ENCODE assay signal across 16 cellular contexts in the genomic region with DNA sequence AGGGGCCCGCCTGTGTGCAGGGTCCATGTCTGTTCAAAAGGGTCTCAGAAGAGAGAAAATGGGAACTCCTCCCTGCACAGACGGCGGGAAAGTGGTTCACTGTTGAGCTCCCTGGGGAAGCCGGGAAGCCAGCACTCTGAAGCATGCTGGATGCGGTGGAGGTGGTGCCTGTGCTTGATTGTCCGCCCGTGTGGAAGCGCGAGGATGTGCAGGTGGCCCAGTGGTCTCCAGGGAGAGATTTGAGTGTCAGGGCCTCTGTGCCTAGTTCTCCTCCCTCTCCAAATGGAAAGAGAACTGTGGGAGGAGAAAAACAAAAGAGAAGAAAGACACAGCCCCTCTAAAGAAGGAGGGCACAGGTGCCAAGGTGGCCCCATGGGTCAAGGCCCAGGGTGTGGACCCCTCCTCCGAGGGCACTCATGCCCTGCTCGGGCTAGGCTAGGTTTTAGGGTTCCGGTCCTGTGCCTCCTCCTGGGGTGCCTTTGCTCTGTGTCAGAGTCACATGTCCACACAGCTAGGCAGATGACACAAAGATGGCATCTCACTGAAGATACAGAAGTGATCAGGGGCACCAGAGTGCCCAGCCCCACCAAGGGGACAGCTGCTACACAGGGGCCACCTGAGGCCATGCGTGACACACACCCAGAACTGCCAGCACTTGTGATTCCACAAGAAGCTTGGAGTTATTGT.
DNase-seq lines count a peak whose midpoint lies in the region; TF ChIP-seq lines count a peak whose summit lies in the region.
"Had no signal": no experiment of that assay in that cellular context is flagged by ENCODE, and none has a peak within 500 bp of the region (broad histone marks: within the 10 kb centered on the region; RNA-seq: fewer than 3 reads in every experiment).

No MANE protein-coding gene starts in this region.

- TF ChIP-seq CTCF in GM12864 (IDR thresholded peaks at IDR 0.05; ENCODE audit: low read depth, low read length, missing control alignments) (peak; percentile 26), CD14-positive monocyte (IDR thresholded peaks at IDR 0.05) (no peak)

- peaks cover 45% of the 10 kb centered on the region for H3K4me1 Mint-ChIP-seq in dendritic cell treated with granulocyte-macrophage colony-stimulating factor and Interleukin-4, amounts not matched to agents 40 ng/mL and 50 ng/mL, for 4 days (ENCODE audit: low read depth)
- H3K4me1 Mint-ChIP-seq in CD14-positive monocyte: peaks cover 12% of the 10 kb centered on the region

- DNase-seq in GM12864 (ENCODE audit: low read depth): no peak
- DNase-seq in NCI-H1694 treated with DMSO at 0.1 percent for 48 hours (lab: John Stamatoyannopoulos, UW): peak; percentile 84
- DNase-seq in CD14-positive monocyte (ENCODE audit: low spot score): no peak
- no peak for DNase-seq in ecto neural progenitor cell (ENCODE audit: low spot score)
- no peak for DNase-seq in stimulated activated CD4-positive, alpha-beta T cell treated with anti-CD3 and anti-CD28 coated beads, Interleukin-15, amount 100 ng/mL, for 24 hours
- DNase-seq: activated CD8-positive, alpha-beta T cell treated with anti-CD3 and anti-CD28 coated beads, Interleukin-2, amount 10 ng/mL, durations not matched to agents 7 days and 5 days; aorta; CD4-positive, alpha-beta T cell; effector CD4-positive, alpha-beta T cell; NCI-H774; SIG-M5; stimulated activated CD4-positive, alpha-beta T cell treated with anti-CD3 and anti-CD28 coated beads, Interleukin-4, amount 100 ng/mL, for 24 hours; stimulated activated naive CD4-positive, alpha-beta T cell had no signal

- intact Hi-C loops in dendritic cell treated with granulocyte-macrophage colony-stimulating factor and Interleukin-4, amounts not matched to agents 40 ng/mL and 50 ng/mL, for 4 days (cut with micrococcal nuclease): no loop called here
- intact Hi-C loops in CD14-positive monocyte (cut with micrococcal nuclease): no loop called here

- no peak overlapping the region for H2AFZ ChIP-seq in neuron (ENCODE audit: low read depth, low read length)

- H3K9me3 ChIP-seq in neuron (ENCODE audit: low read length): no peaks in the 10 kb centered on the region
- H3K9me3 ChIP-seq: vagina had no signal

- no peak overlapping the region for H3K4me3 Mint-ChIP-seq in dendritic cell treated with granulocyte-macrophage colony-stimulating factor and Interleukin-4, amounts not matched to agents 40 ng/mL and 50 ng/mL, for 4 days
- no peak overlapping the region for H3K4me3 Mint-ChIP-seq in CD14-positive monocyte
- H3K4me3 Mint-ChIP-seq: activated CD8-positive, alpha-beta T cell treated with anti-CD3 and anti-CD28 coated beads, Interleukin-2, amount 10 ng/mL, durations not matched to agents 7 days and 5 days; CD4-positive, alpha-beta T cell had no signal

- peaks cover 9% of the 10 kb centered on the region for H3K36me3 ChIP-seq in neuron (ENCODE audit: insufficient read depth, low read length)

- H3K4me1 ChIP-seq in neuron (ENCODE audit: insufficient read depth, low read length): peaks cover 30% of the 10 kb centered on the region

- H3K36me3 Mint-ChIP-seq in dendritic cell treated with granulocyte-macrophage colony-stimulating factor and Interleukin-4, amounts not matched to agents 40 ng/mL and 50 ng/mL, for 4 days (ENCODE audit: low read depth): peaks cover 100% of the 10 kb centered on the region
- H3K36me3 Mint-ChIP-seq in CD14-positive monocyte: peaks cover 74 to 86% of the 10 kb centered on the region in 2 donors

- H3K4me3 ChIP-seq in GM12864 (ENCODE audit: low read depth, low read length): no peak overlapping the region
- H3K4me3 ChIP-seq in neuron (ENCODE audit: low read length): peak overlapping the region; percentile 10
- H3K4me3 ChIP-seq: vagina had no signal

- H3K27me3 Mint-ChIP-seq in dendritic cell treated with granulocyte-macrophage colony-stimulating factor and Interleukin-4, amounts not matched to agents 40 ng/mL and 50 ng/mL, for 4 days: no peaks in the 10 kb centered on the region
- H3K27me3 Mint-ChIP-seq in CD14-positive monocyte (ENCODE audit: low read depth in 3 of 3): peaks cover 0 to 2% (median 0%) of the 10 kb centered on the region in 3 donors
- H3K27me3 Mint-ChIP-seq: CD4-positive, alpha-beta T cell had no signal

- H3K27me3 ChIP-seq in neuron (ENCODE audit: insufficient read depth, low read length): no peaks in the 10 kb centered on the region
- H3K27me3 ChIP-seq: vagina had no signal

- no peaks in the 10 kb centered on the region for H3K9me3 Mint-ChIP-seq in dendritic cell treated with granulocyte-macrophage colony-stimulating factor and Interleukin-4, amounts not matched to agents 40 ng/mL and 50 ng/mL, for 4 days
- peaks cover 0 to 1% (median 0%) of the 10 kb centered on the region in 7 donors for H3K9me3 Mint-ChIP-seq in CD14-positive monocyte
- H3K9me3 Mint-ChIP-seq: CD4-positive, alpha-beta T cell had no signal

- H3K27ac Mint-ChIP-seq in dendritic cell treated with granulocyte-macrophage colony-stimulating factor and Interleukin-4, amounts not matched to agents 40 ng/mL and 50 ng/mL, for 4 days: peak overlapping the region; percentile 44
- H3K27ac Mint-ChIP-seq in CD14-positive monocyte: peak overlapping the region in 3 of 7 donors; percentile 17 to 61 (median 53)
- H3K27ac Mint-ChIP-seq: activated CD8-positive, alpha-beta T cell treated with anti-CD3 and anti-CD28 coated beads, Interleukin-2, amount 10 ng/mL, durations not matched to agents 7 days and 5 days; CD4-positive, alpha-beta T cell had no signal
